ENCODE assay signal across 25 cellular contexts in genomic region chr3:106528932-106529331, GRCh38.
"Had no signal": no experiment of that assay in that cellular context is flagged by ENCODE, and none has a peak within 500 bp of the region (broad histone marks: within the 10 kb centered on the region; RNA-seq: fewer than 3 reads in every experiment).

No MANE protein-coding gene starts in this region.

- H3K4me2 ChIP-seq: SK-N-SH had no signal

- ATAC-seq: K562, Panc1, PC-3 had no signal

- H3K4me3 Mint-ChIP-seq: IgD-negative memory B cell had no signal

- DNase-seq: MG63; NCI-H1092; NCI-H1105 treated with DMSO at 0.1 percent for 48 hours; NCI-H1417 treated with DMSO at 0.1 percent for 48 hours; NCI-H146; NCI-H1694 treated with DMSO at 0.1 percent for 48 hours; NCI-H1930; NCI-H2081; NCI-H2107; NCI-H226; NCI-H446; NCI-H510A; NCI-H524 treated with DMSO at 0.1 percent for 48 hours; NCI-H69; NCI-H774; NK-92 treated with Interleukin-12 subunit alpha and Interleukin-12 subunit beta, amount 100 ng/mL, for 24 hours; PC-3; SHP77; SK-N-SH had no signal

- H3K36me3 ChIP-seq: MG63 had no signal

- H3K9ac ChIP-seq: SK-N-SH had no signal

- H3K27me3 Mint-ChIP-seq: IgD-negative memory B cell had no signal

- H3K4me3 ChIP-seq: K562, MG63 had no signal

- H3K27me3 ChIP-seq: MG63 had no signal

- H3K27ac ChIP-seq: HL-60, RWPE1 had no signal

- FAIRE-seq: HTR-8/SVneo, K562 had no signal

- H3K27ac Mint-ChIP-seq: IgD-negative memory B cell had no signal
